Comparison of ENCODE assay signal across 8 cellular contexts in genomic region chr3:128725547-128725931, GRCh38. TPM values are rescaled to one million over a fixed set of nuclear protein-coding genes. Genes with fewer than 3 reads are reported as not detected.
DNase-seq lines count a peak whose midpoint lies in the region; ATAC-seq, FAIRE-seq and TF ChIP-seq lines count a peak whose summit lies in the region.

No MANE protein-coding gene starts in this region.

- H3K9me1 ChIP-seq in keratinocyte (ENCODE audit: control insufficient read depth, extremely low read depth, insufficient read depth, low read length): peaks cover 5% of the 10 kb centered on the region

- no peak for FAIRE-seq in keratinocyte (lab: Jason Lieb, UNC)

- peaks cover 44% of the 10 kb centered on the region for H3K79me2 ChIP-seq in keratinocyte (ENCODE audit: control insufficient read depth, insufficient read depth, low read length)

- peaks cover 22% of the 10 kb centered on the region for H4K20me1 ChIP-seq in keratinocyte (ENCODE audit: control insufficient read depth, extremely low read depth, insufficient read depth, low read length)

- WGBS in tibial nerve, 2 donors: 71 to 78% methylated on average over 5 of the region's 5 CpGs

- no peaks in the 10 kb centered on the region for H3K9me3 ChIP-seq in RWPE2 (ENCODE audit: severe bottlenecking)
- no peaks in the 10 kb centered on the region for H3K9me3 ChIP-seq in keratinocyte (ENCODE audit: control insufficient read depth, low read depth, low read length)
- no peaks in the 10 kb centered on the region for H3K9me3 ChIP-seq in tibial nerve

- DNase-seq in RWPE2 (ENCODE audit: low spot score): no peak
- DNase-seq in keratinocyte (ENCODE audit: low read depth, low spot score): no peak
- DNase-seq in tibial nerve (ENCODE audit: low spot score in 2 of 2): peak in 1 of 2 donors; percentile 22
- DNase-seq in NCI-H446 (lab: John Stamatoyannopoulos, UW): no peak
- no peak for DNase-seq in activated CD8-positive, alpha-beta memory T cell treated with anti-CD3 and anti-CD28 coated beads for 24 hours
- no peak for DNase-seq in NCI-H187 (lab: John Stamatoyannopoulos, UW)

- H3K27ac ChIP-seq in RWPE2 (ENCODE audit: poor library complexity, severe bottlenecking): peak overlapping the region; percentile 84
- peak overlapping the region; percentile 97 for H3K27ac ChIP-seq in keratinocyte (ENCODE audit: control insufficient read depth, insufficient read depth, low read length)
- H3K27ac ChIP-seq in tibial nerve: peak overlapping the region; percentile 88 to 99 (median 94)

- H3K4me2 ChIP-seq in keratinocyte (ENCODE audit: control insufficient read depth, extremely low read depth, insufficient read depth, low read depth, low read length): peak overlapping the region; percentile 78

- TF ChIP-seq EP300 in tibial nerve (IDR thresholded peaks at IDR 0.05): no peak

- peak overlapping the region; percentile 88 for H3K4me3 ChIP-seq in RWPE2 (ENCODE audit: severe bottlenecking)
- peak overlapping the region; percentile 24 to 99 (median 29) for H3K4me3 ChIP-seq in keratinocyte (ENCODE audit: control insufficient read depth in 2 of 3, extremely low read depth in 1 of 3, insufficient read depth in 2 of 3, low read depth in 1 of 3, low read length in 3 of 3)
- peak overlapping the region in 1 of 4 donors; percentile 72 for H3K4me3 ChIP-seq in tibial nerve

- ATAC-seq in GM18867 (IDR thresholded peaks at IDR 0.05; ENCODE audit: unreplicated experiment) (peak; percentile 27), HG02642 (IDR thresholded peaks at IDR 0.05; ENCODE audit: poor library complexity, unreplicated experiment) (peak; percentile 11), RWPE2 (ENCODE audit: low read depth) (no peak)

- H3K9ac ChIP-seq in keratinocyte (ENCODE audit: control insufficient read depth, extremely low read depth, insufficient read depth, low read length): peak overlapping the region; percentile 99

- peak overlapping the region; percentile 98 for H2AFZ ChIP-seq in keratinocyte (ENCODE audit: control insufficient read depth, low read length)

- TF ChIP-seq POLR2A in tibial nerve (IDR thresholded peaks at IDR 0.05): no peak

- no peaks in the 10 kb centered on the region for H3K27me3 ChIP-seq in RWPE2 (ENCODE audit: insufficient read depth, poor library complexity, severe bottlenecking)
- no peaks in the 10 kb centered on the region for H3K27me3 ChIP-seq in keratinocyte (ENCODE audit: control insufficient read depth, extremely low read depth, insufficient read depth, low read length)
- H3K27me3 ChIP-seq in tibial nerve: no peaks in the 10 kb centered on the region

- dilution Hi-C loops in keratinocyte (cut with MboI; ENCODE audit: extremely low pct_ligation_motif_present, low sequenced_read_pairs): no loop called here

- TF ChIP-seq CTCF in RWPE2 (IDR thresholded peaks at IDR 0.05; ENCODE audit: poor library complexity, severe bottlenecking): no peak
- no peak for TF ChIP-seq CTCF in keratinocyte (optimal IDR thresholded peaks at IDR 0.05 in 1 of 3, IDR thresholded peaks at IDR 0.05 in 1 of 3, conservative IDR thresholded peaks at IDR 0.05 in 1 of 3; ENCODE audit: extremely low read depth in 1 of 3, insufficient read depth in 2 of 3, low read length in 3 of 3)
- TF ChIP-seq CTCF in tibial nerve (IDR thresholded peaks at IDR 0.05): no peak

- H3K36me3 ChIP-seq in RWPE2 (ENCODE audit: low read depth): peaks cover 26% of the 10 kb centered on the region
- no peaks in the 10 kb centered on the region for H3K36me3 ChIP-seq in keratinocyte (ENCODE audit: control insufficient read depth in 2 of 2, extremely low read depth in 1 of 2, insufficient read depth in 2 of 2, low read length in 2 of 2)
- H3K36me3 ChIP-seq in tibial nerve: no peaks in the 10 kb centered on the region

- peaks cover 17% of the 10 kb centered on the region for H3K4me1 ChIP-seq in RWPE2 (ENCODE audit: insufficient read depth, poor library complexity, severe bottlenecking)
- H3K4me1 ChIP-seq in keratinocyte (ENCODE audit: control insufficient read depth, extremely low read depth, insufficient read depth, low read length): peaks cover 19% of the 10 kb centered on the region
- peaks cover 0 to 42% (median 21%) of the 10 kb centered on the region in 4 donors for H3K4me1 ChIP-seq in tibial nerve

RNA-seq across cellular contexts. Expression of gene RAB7A, which starts 0.4 kb away (rescaled TPM):
- polyA plus RNA-seq in keratinocyte: 358 to 416 TPM (median 364 TPM) in 3 replicates
- polyA plus RNA-seq in keratinocyte (2011; ENCODE audit: low read depth): 1,127 TPM
- polyA plus RNA-seq in keratinocyte (2011; cell fraction: cytosol; rRNA removed): 365 and 582 TPM in 2 replicates
- polyA plus RNA-seq in keratinocyte (2011; cell fraction: nucleus; rRNA removed): 384 and 396 TPM in 2 replicates
- polyA plus RNA-seq in keratinocyte (2012; ENCODE audit: low replicate concordance): 255 and 352 TPM in 2 replicates
- polyA minus RNA-seq in keratinocyte: 220 to 415 TPM (median 235 TPM) in 3 replicates
- polyA minus RNA-seq in keratinocyte (2011; cell fraction: cytosol; rRNA and poly(A)+ RNA removed): 156 TPM
- polyA minus RNA-seq in keratinocyte (2011; cell fraction: nucleus; rRNA and poly(A)+ RNA removed): 87.3 and 180 TPM in 2 replicates
- 100 to 1,000 TPM in 3 of 4 donors, 10 to 100 TPM in 1; 89.2 to 128 (median 114) TPM for total RNA-seq in tibial nerve
